Comparison of ENCODE assay signal across 7 cellular contexts in genomic region chr9:21096172-21096900, GRCh38. TPM values are rescaled to one million over a fixed set of nuclear protein-coding genes. Genes with fewer than 3 reads are reported as not detected.
DNase-seq lines count a peak whose midpoint lies in the region; ATAC-seq and TF ChIP-seq lines count a peak whose summit lies in the region.

No MANE protein-coding gene starts in this region.

- peak overlapping the region; percentile 70 for H3K27ac ChIP-seq in hepatocyte

- H3K4me3 Mint-ChIP-seq in activated naive CD8-positive, alpha-beta T cell, result peak overlapping the region; percentile 70

- H4K20me1 ChIP-seq in hepatocyte (ENCODE audit: insufficient read depth, poor library complexity, severe bottlenecking), result no peaks in the 10 kb centered on the region

- peak overlapping the region; percentile 39 for H2AFZ ChIP-seq in hepatocyte

- no peaks in the 10 kb centered on the region for H3K36me3 Mint-ChIP-seq in activated naive CD8-positive, alpha-beta T cell

- peak; percentile 81 for ATAC-seq in GM18502 (IDR thresholded peaks at IDR 0.05; ENCODE audit: poor library complexity, unreplicated experiment)

- peaks cover 7% of the 10 kb centered on the region for H3K4me1 ChIP-seq in hepatocyte (ENCODE audit: insufficient read depth)

- peak overlapping the region; percentile 58 for H3K4me2 ChIP-seq in hepatocyte

- no peaks in the 10 kb centered on the region for H3K9me3 Mint-ChIP-seq in activated naive CD8-positive, alpha-beta T cell (ENCODE audit: low read depth)

- no peaks in the 10 kb centered on the region for H3K27me3 ChIP-seq in hepatocyte

- no peaks in the 10 kb centered on the region for H3K9me2 ChIP-seq in hepatocyte (replicated peaks; ENCODE audit: insufficient read depth)

- no peaks in the 10 kb centered on the region for H3K9me3 ChIP-seq in hepatocyte (ENCODE audit: low read depth)

- H3K4me1 Mint-ChIP-seq in activated naive CD8-positive, alpha-beta T cell (ENCODE audit: low read depth), result peaks cover 44% of the 10 kb centered on the region

- no peak overlapping the region for H3K4me3 ChIP-seq in hepatocyte

- H3K79me2 ChIP-seq in hepatocyte, result no peaks in the 10 kb centered on the region

- DNase-seq in HCEC 1CT (peak; percentile 36), MV-4-11 (lab: John Stamatoyannopoulos, UW) (peak; percentile 82), hepatocyte (ENCODE audit: low spot score) (no peak), NCI-H1417 treated with DMSO at 0.1 percent for 48 hours (lab: John Stamatoyannopoulos, UW) (no peak)
- DNase-seq in stimulated activated CD8-positive, alpha-beta memory T cell treated with anti-CD3 and anti-CD28 coated beads, Interleukin-4, amount 100 ng/mL, for 48 hours, result peak; percentile 37

- no peaks in the 10 kb centered on the region for H3K36me3 ChIP-seq in hepatocyte (replicated peaks; ENCODE audit: insufficient read depth, low read depth)

- peak overlapping the region; percentile 88 for H3K27ac Mint-ChIP-seq in activated naive CD8-positive, alpha-beta T cell

- no peak for TF ChIP-seq CTCF in hepatocyte (IDR thresholded peaks at IDR 0.05; ENCODE audit: poor library complexity)

- 63% methylated on average over 6 of the region's 6 CpGs for WGBS in hepatocyte (ENCODE audit: low lambda C conversion rate, missing lambda C conversion rate)

- no peaks in the 10 kb centered on the region for H3K27me3 Mint-ChIP-seq in activated naive CD8-positive, alpha-beta T cell

RNA-seq across cellular contexts. Expression of gene IFNB1, which starts 18.6 kb away (rescaled TPM):
- total RNA-seq in hepatocyte, result not detected in 2 replicates
- polyA plus RNA-seq in hepatocyte, result not detected in 2 replicates

RNA-seq across cellular contexts. Expression of gene IFNW1, which starts 45.3 kb away (rescaled TPM):
- total RNA-seq in hepatocyte, result not detected in 2 replicates
- polyA plus RNA-seq in hepatocyte, result not detected in 2 replicates

Comparison
In these comparisons a context has a peak if more than half of its experiments do, and no peak if none do; other contexts are left out.
1. DNase-seq: peak in HCEC 1CT (single experiment), MV-4-11 (single experiment) and stimulated activated CD8-positive, alpha-beta memory T cell treated with anti-CD3 and anti-CD28 coated beads, Interleukin-4, amount 100 ng/mL, for 48 hours (single experiment); none in hepatocyte (single experiment) and NCI-H1417 treated with DMSO at 0.1 percent for 48 hours (single experiment).